In the genomic region with DNA sequence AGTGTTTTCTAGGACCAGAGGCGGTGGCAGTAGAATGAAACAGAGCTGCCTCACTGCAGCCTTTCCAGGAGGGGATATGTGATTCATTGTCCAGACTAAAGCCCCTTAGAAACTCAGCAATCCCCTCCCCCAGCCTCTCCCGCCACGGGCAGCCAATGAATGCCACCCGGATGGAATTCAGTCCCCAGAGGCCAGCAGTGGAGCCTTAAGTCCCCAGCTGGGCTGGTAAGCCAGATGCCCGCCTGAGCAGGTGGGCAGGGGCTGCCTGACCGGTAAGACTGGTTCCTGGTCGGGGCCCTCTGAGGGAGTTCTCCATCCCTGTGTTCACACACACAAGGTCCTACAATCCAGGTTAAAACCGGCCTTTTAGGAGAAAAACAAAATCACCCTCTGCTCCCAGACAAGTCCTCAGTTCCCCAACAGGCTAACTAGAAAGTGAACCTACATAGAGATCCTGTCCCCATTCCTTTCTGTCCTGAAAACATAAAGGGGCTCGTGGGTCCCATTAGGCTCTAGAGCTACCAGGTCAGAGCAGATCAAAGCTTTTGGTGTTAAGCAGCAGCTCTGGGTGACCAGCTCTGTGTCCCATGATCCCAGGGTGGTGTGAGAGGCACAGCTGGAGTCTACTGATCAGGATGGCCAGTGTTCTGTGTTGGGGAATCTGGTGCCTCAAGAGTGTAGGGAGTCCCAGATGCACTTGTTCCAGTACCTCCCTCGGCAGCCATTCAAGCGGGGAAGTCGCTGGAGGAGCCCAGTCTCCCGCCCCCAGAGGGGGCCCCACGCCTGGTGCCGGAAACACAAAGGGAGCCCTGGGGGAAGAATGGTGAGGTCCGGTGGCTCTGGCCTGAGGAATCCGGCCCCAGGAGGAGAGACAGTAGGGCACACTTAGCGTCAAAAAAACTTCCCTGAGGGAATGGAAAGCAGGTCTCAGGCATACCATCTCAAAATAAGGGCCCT, we compare ENCODE assay signal across 9 cellular contexts. TPM values are rescaled to one million over a fixed set of nuclear protein-coding genes. Genes with fewer than 3 reads are reported as not detected.
DNase-seq lines count a peak whose midpoint lies in the region; ATAC-seq and TF ChIP-seq lines count a peak whose summit lies in the region.
"Had no signal": no experiment of that assay in that cellular context is flagged by ENCODE, and none has a peak within 500 bp of the region (broad histone marks: within the 10 kb centered on the region; RNA-seq: fewer than 3 reads in every experiment).

No MANE protein-coding gene starts in this region.

- peaks cover 4 to 25% of the 10 kb centered on the region in 2 donors for H3K4me1 ChIP-seq in lung (ENCODE audit: control insufficient read depth in 2 of 2, insufficient read depth in 2 of 2, low read length in 2 of 2)

- no peak for TF ChIP-seq CTCF in AG04450 (IDR thresholded peaks at IDR 0.05; ENCODE audit: low read depth, low read length)
- TF ChIP-seq CTCF in cardiac fibroblast (IDR thresholded peaks at IDR 0.05; ENCODE audit: low read depth, low read length): no peak
- no peak for TF ChIP-seq CTCF in lung (IDR thresholded peaks at IDR 0.05; ENCODE audit: control extremely low read depth, extremely low read depth)

- CTCF ChIA-PET in AG04450 (lab: Charles Lee): interaction anchor here (1.3 kb wide), 1 partner anchor 30 kb away, joined by 4 read pairs; no protein-coding TSS in a partner anchor

- TF ChIP-seq POLR2A in GM18526 (IDR thresholded peaks at IDR 0.05; ENCODE audit: extremely low read depth, insufficient read length): peak; percentile 13

- H3K4me3 ChIP-seq in AG04450 (ENCODE audit: low read depth, low read length) (peak overlapping the region; percentile 50), cardiac fibroblast (replicated peaks in 1 of 2; ENCODE audit: low read depth in 2 of 2, low read length in 2 of 2) (peak overlapping the region; percentile 9 to 22), lung (no peak overlapping the region)

- POLR2A ChIA-PET in AG04450 (lab: Yijun Ruan, JAX): interaction anchor here (0.6 kb wide), 1 partner anchor 68 kb away, joined by 3 read pairs; no protein-coding TSS in a partner anchor

- H3K9me3 ChIP-seq in AG04450 (ENCODE audit: control insufficient read depth, insufficient read depth, low read length) (no peaks in the 10 kb centered on the region; the same call in 1 of the 2 replicates), lung (ENCODE audit: control insufficient read depth in 2 of 2, insufficient read depth in 1 of 2, low read length in 1 of 2) (no peaks in the 10 kb centered on the region)
- H3K9me3 ChIP-seq: neutrophil had no signal

- DNase-seq in AG04450 (ENCODE audit: low read depth, low spot score) (no peak), OCI-M1 (lab: John Stamatoyannopoulos, UW) (peak; percentile 27), cardiac fibroblast (ENCODE audit: low read depth in 2 of 2) (peak; percentile 11 to 39), lung (ENCODE audit: low spot score) (peak; percentile 87), substantia nigra (lab: John Stamatoyannopoulos, UW) (peak in 26 of 49 donors; percentile 17 to 57 (median 36)), NCI-H1694 (lab: John Stamatoyannopoulos, UW) (no peak), NCI-H446 treated with DMSO at 0.1 percent for 48 hours (lab: John Stamatoyannopoulos, UW) (no peak)

- WGBS in lung, 2 donors: 13 to 16% methylated on average over 18 of the region's 18 CpGs

- peaks cover 3 to 21% of the 10 kb centered on the region in 2 donors for H3K36me3 ChIP-seq in lung (ENCODE audit: control insufficient read depth in 2 of 2, insufficient read depth in 2 of 2, low read length in 2 of 2)

- no peak overlapping the region for H3K27ac ChIP-seq in AG04450 (ENCODE audit: low read depth, low read length)
- H3K27ac ChIP-seq in lung (ENCODE audit: low read depth in 1 of 2, low read length in 1 of 2): peak overlapping the region in 1 of 2 donors; percentile 84
- peak overlapping the region; percentile 46 for H3K27ac ChIP-seq in substantia nigra (ENCODE audit: low read depth, low read length, poor library complexity, severe bottlenecking)
- H3K27ac ChIP-seq: neutrophil had no signal

- no peaks in the 10 kb centered on the region for H3K27me3 ChIP-seq in AG04450 (ENCODE audit: control insufficient read depth, insufficient read depth, low read length)
- H3K27me3 ChIP-seq in lung (ENCODE audit: control insufficient read depth, insufficient read depth): no peaks in the 10 kb centered on the region

- ATAC-seq in lung (ENCODE audit: insufficient read depth, low FRiP score): no peak

RNA-seq across cellular contexts. Expression of gene PATZ1, which starts 2.6 kb away (rescaled TPM):
- polyA plus RNA-seq in AG04450 (2011; rRNA removed) (9.9 and 13.3 TPM in 2 replicates), lung (10 to 100 TPM; 12.6 to 24.2 TPM)
- 24.5 and 26.7 TPM in 2 replicates for polyA minus RNA-seq in AG04450 (2011; rRNA and poly(A)+ RNA removed)
- 10 to 100 TPM; 35.0 to 35.4 TPM for total RNA-seq in lung

RNA-seq across cellular contexts. Expression of gene PIK3IP1, which starts 51.2 kb away (rescaled TPM):
- 23.3 and 23.8 TPM in 2 replicates for polyA plus RNA-seq in AG04450 (2011; rRNA removed)
- polyA minus RNA-seq in AG04450 (2011; rRNA and poly(A)+ RNA removed): 15.6 and 22.2 TPM in 2 replicates
- total RNA-seq in lung: 10 to 100 TPM; 25.4 to 47.1 TPM
- polyA plus RNA-seq in lung: 10 to 100 TPM; 11.5 to 34.0 TPM

RNA-seq across cellular contexts. Expression of gene DRG1, which starts 55.9 kb away (rescaled TPM):
- polyA plus RNA-seq in AG04450 (2011; rRNA removed) (90.8 and 108 TPM in 2 replicates), lung (10 to 100 TPM; 39.6 to 40.5 TPM)
- polyA minus RNA-seq in AG04450 (2011; rRNA and poly(A)+ RNA removed): 65.1 and 76.9 TPM in 2 replicates
- total RNA-seq in lung: 10 to 100 TPM; 43.3 to 47.1 TPM

Comparison
In these comparisons a context has a peak if more than half of its experiments do, and no peak if none do; other contexts are left out.
1. DNase-seq: peak in OCI-M1 (single experiment), cardiac fibroblast (2 of 2), lung (single experiment) and substantia nigra (26 of 49); none in AG04450 (single experiment), NCI-H1694 (single experiment) and NCI-H446 treated with DMSO at 0.1 percent for 48 hours (single experiment).